ENCODE assay signal across 26 cellular contexts in the genomic region with DNA sequence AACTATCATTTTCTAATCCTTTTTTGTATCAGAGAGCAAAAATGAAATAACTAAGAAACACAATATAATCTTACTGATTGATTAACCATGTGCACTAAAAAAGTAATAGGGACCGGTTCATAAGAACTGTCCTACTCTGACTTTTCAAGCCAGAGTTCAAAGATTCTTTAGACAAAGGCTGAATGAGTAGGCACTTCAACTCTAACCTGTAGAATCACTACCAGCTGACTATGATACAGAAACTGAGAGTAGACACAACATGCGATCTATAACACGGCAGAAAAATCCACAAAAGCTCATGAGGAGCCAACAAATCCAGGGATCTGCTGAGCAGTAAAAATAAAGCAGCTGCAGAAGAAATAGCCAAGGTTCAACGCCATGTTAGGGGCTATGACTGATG.
"Had no signal": no experiment of that assay in that cellular context is flagged by ENCODE, and none has a peak within 500 bp of the region (broad histone marks: within the 10 kb centered on the region; RNA-seq: fewer than 3 reads in every experiment).

No MANE protein-coding gene starts in this region.

- H3K9me3 ChIP-seq: ovary, tibial nerve had no signal

- H3K4me3 ChIP-seq: ovary, skin epidermis, tibial nerve had no signal

- DNase-seq: activated CD4-positive, alpha-beta T cell treated with anti-CD3 and anti-CD28 coated beads for 1 hour; activated CD4-positive, alpha-beta T cell treated with anti-CD3 and anti-CD28 coated beads, Interleukin-2, amount 50 U/mL, for 1 hour; activated CD8-positive, alpha-beta memory T cell treated with anti-CD3 and anti-CD28 coated beads for 24 hours; activated effector memory CD4-positive, alpha-beta T cell treated with Interleukin-2 at 50 U/mL for 16 hours; activated naive CD4-positive, alpha-beta T cell treated with Interleukin-2 at 50 U/mL for 16 hours; activated naive CD8-positive, alpha-beta T cell treated with anti-CD3 and anti-CD28 coated beads, Interleukin-2, amount 10 ng/mL, durations not matched to agents 7 days and 5 days; activated T-cell treated with anti-CD3 and anti-CD28 coated beads, Interleukin-2, amount 50 U/mL, for 1 hour; amniotic stem cell; brain microvascular endothelial cell; foreskin fibroblast; head of caudate nucleus; hippocampal formation; midbrain; naive thymus-derived CD4-positive, alpha-beta T cell; ovary; stimulated activated CD4-positive, alpha-beta T cell treated with anti-CD3 and anti-CD28 coated beads, Interleukin-1b, Interleukin-23, amount 100 ng/mL, for 48 hours; stimulated activated CD4-positive, alpha-beta T cell treated with anti-CD3 and anti-CD28 coated beads, Interleukin-4, amount 100 ng/mL, for 4 hours; stimulated activated CD8-positive, alpha-beta memory T cell treated with anti-CD3 and anti-CD28 coated beads, Interleukin-4, amount 100 ng/mL, for 48 hours; stimulated activated naive B cell treated with anti-CD40 and anti-IgM and Interleukin-4, amounts not matched to agents 10 μg/mL and 1 μg/mL and 100 μg/mL, for 72 hours; T-helper 1 cell had no signal

- H3K27me3 Mint-ChIP-seq: activated naive CD8-positive, alpha-beta T cell treated with anti-CD3 and anti-CD28 coated beads, Interleukin-2, amount 10 ng/mL, durations not matched to agents 7 days and 5 days; naive thymus-derived CD4-positive, alpha-beta T cell; progenitor cell of endocrine pancreas; stimulated activated naive B cell treated with anti-CD40 and anti-IgM and Interleukin-4, amounts not matched to agents 10 μg/mL and 1 μg/mL and 100 μg/mL, for 72 hours had no signal

- H3K27ac ChIP-seq: brain microvascular endothelial cell, ovary, skin epidermis, tibial nerve had no signal

- H3K27ac Mint-ChIP-seq: activated naive CD8-positive, alpha-beta T cell treated with anti-CD3 and anti-CD28 coated beads, Interleukin-2, amount 10 ng/mL, durations not matched to agents 7 days and 5 days; progenitor cell of endocrine pancreas; stimulated activated naive B cell treated with anti-CD40 and anti-IgM and Interleukin-4, amounts not matched to agents 10 μg/mL and 1 μg/mL and 100 μg/mL, for 72 hours; WTC11 had no signal

- H3K4me3 Mint-ChIP-seq: activated naive CD8-positive, alpha-beta T cell treated with anti-CD3 and anti-CD28 coated beads, Interleukin-2, amount 10 ng/mL, durations not matched to agents 7 days and 5 days; naive thymus-derived CD4-positive, alpha-beta T cell; stimulated activated naive B cell treated with anti-CD40 and anti-IgM and Interleukin-4, amounts not matched to agents 10 μg/mL and 1 μg/mL and 100 μg/mL, for 72 hours; WTC11 had no signal

- H3K27me3 ChIP-seq: brain microvascular endothelial cell, ovary, tibial nerve had no signal

- ATAC-seq: esophagus mucosa; naive thymus-derived CD4-positive, alpha-beta T cell; sciatic nerve; stimulated activated naive B cell treated with anti-CD40 and anti-IgM and Interleukin-4, amounts not matched to agents 10 μg/mL and 1 μg/mL and 100 μg/mL, for 72 hours; WTC11 had no signal

- H3K9me3 Mint-ChIP-seq: activated naive CD8-positive, alpha-beta T cell treated with anti-CD3 and anti-CD28 coated beads, Interleukin-2, amount 10 ng/mL, durations not matched to agents 7 days and 5 days; naive thymus-derived CD4-positive, alpha-beta T cell; stimulated activated naive B cell treated with anti-CD40 and anti-IgM and Interleukin-4, amounts not matched to agents 10 μg/mL and 1 μg/mL and 100 μg/mL, for 72 hours; WTC11 had no signal

- H3K36me3 ChIP-seq: ovary had no signal
